Comparison of ENCODE assay signal across 9 cellular contexts in the genomic region with DNA sequence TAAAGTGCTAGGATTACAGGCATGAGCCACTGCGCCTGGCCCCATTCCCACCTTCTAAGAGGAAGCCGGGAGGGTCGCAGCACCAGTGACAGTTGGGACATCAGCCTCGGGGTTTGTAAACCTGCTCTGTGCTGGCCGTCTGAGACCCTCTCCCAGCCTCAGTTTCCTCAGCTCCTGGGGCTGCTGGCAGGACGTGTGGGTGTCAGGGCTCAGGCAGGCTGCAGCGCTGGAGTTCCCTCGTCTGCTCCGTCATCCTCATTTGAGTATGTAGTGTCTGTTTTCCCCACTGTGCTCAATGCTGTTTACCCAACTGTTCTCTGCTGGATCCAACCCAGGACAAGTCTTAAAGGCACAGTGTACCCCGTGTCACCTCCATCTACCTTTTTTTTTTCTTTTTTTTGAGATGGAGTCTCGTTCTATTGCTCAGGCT. TPM values are rescaled to one million over a fixed set of nuclear protein-coding genes. Genes with fewer than 3 reads are reported as not detected.
DNase-seq lines count a peak whose midpoint lies in the region; ATAC-seq and TF ChIP-seq lines count a peak whose summit lies in the region.
"Had no signal": no experiment of that assay in that cellular context is flagged by ENCODE, and none has a peak within 500 bp of the region (broad histone marks: within the 10 kb centered on the region; RNA-seq: fewer than 3 reads in every experiment).

No MANE protein-coding gene starts in this region.

- peak in 1 of 2 donors; percentile 62 for TF ChIP-seq POLR2A in gastrocnemius medialis (IDR thresholded peaks at IDR 0.05)
- TF ChIP-seq POLR2A in transverse colon (IDR thresholded peaks at IDR 0.05): no peak

- peak; percentile 3 for DNase-seq in NCI-H1105 treated with DMSO at 0.1 percent for 48 hours (lab: John Stamatoyannopoulos, UW)
- DNase-seq in NCI-H1105 (lab: John Stamatoyannopoulos, UW): no peak
- DNase-seq in NCI-H526 treated with DMSO at 0.1 percent for 48 hours (lab: John Stamatoyannopoulos, UW): peak; percentile 28
- peak; percentile 54 for DNase-seq in fibroblast of peridontal ligament (ENCODE audit: extremely low read depth)
- peak in 1 of 2 donors; percentile 64 for DNase-seq in gastrocnemius medialis
- no peak for DNase-seq in NCI-H146 (lab: John Stamatoyannopoulos, UW)
- DNase-seq in transverse colon: no peak
- no peak for DNase-seq in sciatic nerve (ENCODE audit: low spot score)

- peaks cover 46 to 47% of the 10 kb centered on the region in 2 donors for H3K4me1 ChIP-seq in gastrocnemius medialis
- peaks cover 36 to 45% (median 40%) of the 10 kb centered on the region in 4 donors for H3K4me1 ChIP-seq in transverse colon

- H3K27me3 ChIP-seq in gastrocnemius medialis: no peaks in the 10 kb centered on the region
- H3K27me3 ChIP-seq in transverse colon: no peaks in the 10 kb centered on the region

- H3K36me3 ChIP-seq in gastrocnemius medialis: no peaks in the 10 kb centered on the region
- no peaks in the 10 kb centered on the region for H3K36me3 ChIP-seq in transverse colon

- ATAC-seq in gastrocnemius medialis (peak; percentile 43 to 62), sciatic nerve (no peak)

- H3K27ac ChIP-seq in gastrocnemius medialis: peak overlapping the region; percentile 95 to 99 (median 96)
- no peak overlapping the region for H3K27ac ChIP-seq in transverse colon
- H3K27ac ChIP-seq: KMS-11 had no signal

- in situ Hi-C loops in gastrocnemius medialis (cut with MboI; ENCODE audit: low sequenced_read_pairs in 4 of 4): no loop called here
- in situ Hi-C loops in transverse colon (cut with MboI; ENCODE audit: low pct_ligation_motif_present in 1 of 4, low pct_unique_long_range_greater_than_20kb in 1 of 4, low sequenced_read_pairs in 3 of 4): no loop called here

- H3K9me3 ChIP-seq in gastrocnemius medialis (no peaks in the 10 kb centered on the region), transverse colon (no peaks in the 10 kb centered on the region)

- TF ChIP-seq EP300 in transverse colon (IDR thresholded peaks at IDR 0.05; ENCODE audit: low read depth): no peak

- peak overlapping the region; percentile 18 to 41 (median 30) for H3K4me3 ChIP-seq in gastrocnemius medialis
- H3K4me3 ChIP-seq in transverse colon: no peak overlapping the region

- intact Hi-C loops in gastrocnemius medialis (cut with DNase I; ENCODE audit: low total_unique reads) (no loop called here), transverse colon (cut with DNase I; ENCODE audit: low total_unique reads) (no loop called here), sciatic nerve (cut with DNase I) (no loop called here)

- 31 to 63% methylated on average over 1 to 5 of the region's 11 CpGs for WGBS in transverse colon (ENCODE audit: low coverage in 1 of 2), 2 donors

- TF ChIP-seq CTCF in gastrocnemius medialis (IDR thresholded peaks at IDR 0.05 in 4 of 5, conservative IDR thresholded peaks at IDR 0.05 in 1 of 5) (no peak), transverse colon (IDR thresholded peaks at IDR 0.05) (no peak)

RNA-seq across cellular contexts. Expression of a gene that starts 2.0 kb away (rescaled TPM):
- 10 to 100 TPM; 28.5 to 58.5 (median 45.7) TPM for total RNA-seq in gastrocnemius medialis
- total RNA-seq in transverse colon: 10 to 100 TPM; 29.5 to 67.7 (median 38.5) TPM
- 53.5 TPM for total RNA-seq in sciatic nerve

RNA-seq across cellular contexts. Expression of a gene that starts 40.0 kb away (rescaled TPM):
- total RNA-seq in gastrocnemius medialis (10 to 100 TPM; 49.6 to 82.4 (median 70.9) TPM), transverse colon (100 to 1,000 TPM in 2 of 4 donors, 10 to 100 TPM in 2; 16.3 to 105 (median 88.2) TPM), sciatic nerve (36.6 TPM)

RNA-seq across cellular contexts. Expression of a gene that starts 47.9 kb away (rescaled TPM):
- total RNA-seq in gastrocnemius medialis (10 to 100 TPM; 11.3 to 43.0 (median 24.7) TPM), transverse colon (100 to 1,000 TPM; 133 to 618 (median 157) TPM), sciatic nerve (6.6 TPM)

Comparison
In these comparisons a context has a peak if more than half of its experiments do, and no peak if none do; other contexts are left out.
1. DNase-seq: peak in NCI-H1105 treated with DMSO at 0.1 percent for 48 hours (single experiment), NCI-H526 treated with DMSO at 0.1 percent for 48 hours (single experiment) and fibroblast of peridontal ligament (single experiment); none in NCI-H1105 (single experiment), NCI-H146 (single experiment), transverse colon (single experiment) and sciatic nerve (single experiment).
2. H3K27ac ChIP-seq: peak in gastrocnemius medialis (4 of 4); none in transverse colon (0 of 4).
3. H3K4me3 ChIP-seq: peak in gastrocnemius medialis (4 of 4); none in transverse colon (0 of 4).